In genomic region chr5:38922199-38922598, GRCh38 we compare ENCODE assay signal across 8 cellular contexts.
DNase-seq lines count a peak whose midpoint lies in the region; ATAC-seq and TF ChIP-seq lines count a peak whose summit lies in the region.

No MANE protein-coding gene starts in this region.

- CTCF ChIA-PET in OCI-LY7 (lab: Charles Lee; ENCODE audit: unreplicated experiment), result interaction anchor here (0.5 kb wide), 1 partner anchor 178 kb away, joined by 3 read pairs; no protein-coding TSS in a partner anchor

- H3K36me3 ChIP-seq in OCI-LY7 (ENCODE audit: insufficient read depth, low read length), result no peaks in the 10 kb centered on the region

- no peaks in the 10 kb centered on the region for H3K9me3 ChIP-seq in OCI-LY7 (ENCODE audit: low read length)

- H3K4me2 ChIP-seq in OCI-LY7 (ENCODE audit: low read length), result no peak overlapping the region

- H3K4me1 ChIP-seq in OCI-LY7 (ENCODE audit: insufficient read depth, low read length, poor library complexity, severe bottlenecking), result no peaks in the 10 kb centered on the region

- POLR2A ChIA-PET in OCI-LY7 (lab: Charles Lee), result no interaction called here

- H4K20me1 ChIP-seq in OCI-LY7 (ENCODE audit: insufficient read depth, low read length), result no peaks in the 10 kb centered on the region

- H3K9me2 ChIP-seq in OCI-LY7 (ENCODE audit: insufficient read depth, low read length), result no peaks in the 10 kb centered on the region

- no TSS peak for BruUV-seq in OCI-LY7 (replicated peaks; lab: Mats Ljungman, UMichigan)

- H3K79me2 ChIP-seq in OCI-LY7 (ENCODE audit: insufficient read depth, low read depth, low read length), result no peaks in the 10 kb centered on the region

- no peak overlapping the region for H3K4me3 ChIP-seq in OCI-LY7 (ENCODE audit: low read depth, low read length, poor library complexity, severe bottlenecking)

- ATAC-seq in GM18511 (IDR thresholded peaks at IDR 0.05; ENCODE audit: unreplicated experiment) (peak; percentile 66), HG03280 (IDR thresholded peaks at IDR 0.05; ENCODE audit: unreplicated experiment) (no peak)

- no peak overlapping the region for H2AFZ ChIP-seq in OCI-LY7 (ENCODE audit: low read length)

- peak; percentile 79 for DNase-seq in AG20443 (ENCODE audit: low spot score)
- DNase-seq in HPDE6-E6E7 (ENCODE audit: extremely low spot score), result peak; percentile 54
- DNase-seq in OCI-LY7 (ENCODE audit: low spot score), result peak; percentile 29
- peak; percentile 25 for DNase-seq in activated effector memory CD4-positive, alpha-beta T cell treated with Interleukin-2 at 50 U/mL for 16 hours
- DNase-seq in head of caudate nucleus, result peak; percentile 9 to 86 (median 58)
- DNase-seq in posterior vena cava (ENCODE audit: low spot score), result peak; percentile 83

- no peak overlapping the region for H3K27ac ChIP-seq in OCI-LY7 (ENCODE audit: low read depth, low read length, poor library complexity, severe bottlenecking)

- intact Hi-C loops in OCI-LY7 (cut with micrococcal nuclease; ENCODE audit: unreplicated experiment) (loop anchor here (5.0 kb wide), 1 partner anchor 480 kb away; no protein-coding TSS in a partner anchor), head of caudate nucleus (cut with DNase I) (no loop called here), posterior vena cava (cut with DNase I) (no loop called here)

- TF ChIP-seq CTCF in OCI-LY7 (conservative IDR thresholded peaks at IDR 0.05; ENCODE audit: low read length), result peak; percentile 91

Comparison
In these comparisons a context has a peak if more than half of its experiments do, and no peak if none do; other contexts are left out.
1. DNase-seq: peak in every context shown above with its lines; median percentile 83 in posterior vena cava; 79 in AG20443; 58 in head of caudate nucleus; 54 in HPDE6-E6E7; 29 in OCI-LY7; 25 in activated effector memory CD4-positive, alpha-beta T cell treated with Interleukin-2 at 50 U/mL for 16 hours.